ENCODE assay signal across 14 cellular contexts in the genomic region with DNA sequence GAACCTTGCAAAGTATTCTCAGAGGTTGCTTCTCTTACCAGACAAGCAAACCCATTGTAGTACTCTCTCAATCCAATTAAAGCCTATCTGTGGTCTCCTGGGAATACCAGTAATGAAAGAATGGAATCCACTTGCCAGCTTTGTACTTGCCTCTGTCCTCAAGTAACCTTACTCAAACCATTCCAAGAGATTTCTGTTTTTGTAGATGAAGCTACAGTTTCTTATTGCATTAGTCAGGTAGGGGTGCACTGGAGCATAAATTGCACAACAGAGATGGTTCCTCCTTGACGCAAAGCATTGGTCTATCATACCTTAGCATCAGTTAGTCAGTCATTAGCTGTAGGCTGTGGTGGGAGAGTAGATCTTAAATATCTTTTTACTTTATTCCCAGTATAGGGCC. TPM values are rescaled to one million over a fixed set of nuclear protein-coding genes. Genes with fewer than 3 reads are reported as not detected.
DNase-seq lines count a peak whose midpoint lies in the region; ATAC-seq and TF ChIP-seq lines count a peak whose summit lies in the region.
"Had no signal": no experiment of that assay in that cellular context is flagged by ENCODE, and none has a peak within 500 bp of the region (broad histone marks: within the 10 kb centered on the region; RNA-seq: fewer than 3 reads in every experiment).

No MANE protein-coding gene starts in this region.

- DNase-seq in EL (peak; percentile 1), NCI-H2107 (lab: John Stamatoyannopoulos, UW) (peak; percentile 8), astrocyte of the hippocampus (ENCODE audit: low read depth, low spot score) (peak; percentile 69), psoas muscle (no peak), NCI-H1105 (lab: John Stamatoyannopoulos, UW) (no peak), iPS-NIHi11 (ENCODE audit: low spot score) (no peak)
- DNase-seq in naive thymus-derived CD4-positive, alpha-beta T cell = no peak
- DNase-seq: activated naive CD4-positive, alpha-beta T cell treated with anti-CD3 and anti-CD28 coated beads, Interleukin-2, amount 10 ng/mL, durations not matched to agents 7 days and 5 days; foreskin melanocyte; KG1; kidney; NCI-H2227 treated with DMSO at 0.1 percent for 48 hours had no signal

- H3K27me3 Mint-ChIP-seq in naive thymus-derived CD4-positive, alpha-beta T cell = no peaks in the 10 kb centered on the region
- H3K27me3 Mint-ChIP-seq: activated naive CD4-positive, alpha-beta T cell treated with anti-CD3 and anti-CD28 coated beads, Interleukin-2, amount 10 ng/mL, durations not matched to agents 7 days and 5 days had no signal

- H3K4me3 Mint-ChIP-seq in naive thymus-derived CD4-positive, alpha-beta T cell = no peak overlapping the region
- H3K4me3 Mint-ChIP-seq: activated naive CD4-positive, alpha-beta T cell treated with anti-CD3 and anti-CD28 coated beads, Interleukin-2, amount 10 ng/mL, durations not matched to agents 7 days and 5 days; nephron had no signal

- H3K36me3 ChIP-seq in naive thymus-derived CD4-positive, alpha-beta T cell (ENCODE audit: control insufficient read depth in 2 of 3, insufficient read depth in 3 of 3, low read length in 3 of 3) = no peaks in the 10 kb centered on the region
- H3K36me3 ChIP-seq in psoas muscle (ENCODE audit: insufficient read depth in 1 of 2, low read depth in 1 of 2) = no peaks in the 10 kb centered on the region

- no peak overlapping the region for H3K27ac ChIP-seq in naive thymus-derived CD4-positive, alpha-beta T cell (ENCODE audit: low read depth, low read length)
- no peak overlapping the region for H3K27ac ChIP-seq in psoas muscle

- TF ChIP-seq CTCF in psoas muscle (IDR thresholded peaks at IDR 0.05) = no peak

- H3K27me3 ChIP-seq in naive thymus-derived CD4-positive, alpha-beta T cell (ENCODE audit: control insufficient read depth in 2 of 2, insufficient read depth in 2 of 2, low read length in 2 of 2) = no peaks in the 10 kb centered on the region
- H3K27me3 ChIP-seq in psoas muscle (ENCODE audit: insufficient read depth in 3 of 3, low read length in 2 of 3) = no peaks in the 10 kb centered on the region

- H3K9me3 ChIP-seq in naive thymus-derived CD4-positive, alpha-beta T cell (ENCODE audit: control insufficient read depth in 2 of 3, low read length in 3 of 3) = no peaks in the 10 kb centered on the region
- H3K9me3 ChIP-seq in psoas muscle = no peaks in the 10 kb centered on the region

- H3K4me1 ChIP-seq in naive thymus-derived CD4-positive, alpha-beta T cell (ENCODE audit: control insufficient read depth in 2 of 2, insufficient read depth in 2 of 2, low read length in 2 of 2) = no peaks in the 10 kb centered on the region
- no peaks in the 10 kb centered on the region for H3K4me1 ChIP-seq in psoas muscle

- POLR2A ChIA-PET in naive thymus-derived CD4-positive, alpha-beta T cell (lab: Charles Lee) = no interaction called here

- CTCF ChIA-PET in naive thymus-derived CD4-positive, alpha-beta T cell (lab: Charles Lee) = no interaction called here

- H3K4me3 ChIP-seq in naive thymus-derived CD4-positive, alpha-beta T cell (ENCODE audit: low read length) = no peak overlapping the region
- no peak overlapping the region for H3K4me3 ChIP-seq in psoas muscle

- H3K27ac Mint-ChIP-seq in naive thymus-derived CD4-positive, alpha-beta T cell = no peak overlapping the region
- H3K27ac Mint-ChIP-seq: activated naive CD4-positive, alpha-beta T cell treated with anti-CD3 and anti-CD28 coated beads, Interleukin-2, amount 10 ng/mL, durations not matched to agents 7 days and 5 days; nephron had no signal

- H3K9me3 Mint-ChIP-seq in naive thymus-derived CD4-positive, alpha-beta T cell = peaks cover 0 to 2% (median 0%) of the 10 kb centered on the region in 11 donors
- H3K9me3 Mint-ChIP-seq: activated naive CD4-positive, alpha-beta T cell treated with anti-CD3 and anti-CD28 coated beads, Interleukin-2, amount 10 ng/mL, durations not matched to agents 7 days and 5 days; nephron had no signal

- ATAC-seq in naive thymus-derived CD4-positive, alpha-beta T cell = peak; percentile 45
- no peak for ATAC-seq in GM18520 (IDR thresholded peaks at IDR 0.05; ENCODE audit: unreplicated experiment)
- ATAC-seq in psoas muscle = no peak

- peaks cover 0 to 4% (median 0%) of the 10 kb centered on the region in 5 donors for H3K36me3 Mint-ChIP-seq in naive thymus-derived CD4-positive, alpha-beta T cell

- intact Hi-C loops in naive thymus-derived CD4-positive, alpha-beta T cell (cut with micrococcal nuclease) = no loop called here
- intact Hi-C loops in psoas muscle (cut with DNase I) = no loop called here

- H3K4me1 Mint-ChIP-seq in naive thymus-derived CD4-positive, alpha-beta T cell = peaks cover 2 to 21% (median 11%) of the 10 kb centered on the region in 7 donors
- H3K4me1 Mint-ChIP-seq: nephron had no signal

- WGBS in psoas muscle, 3 donors = 63 to 71% (median 69%) methylated on average over 1 of the region's 1 CpG

RNA-seq across cellular contexts. Expression of a gene that starts 52.9 kb away (rescaled TPM):
- 10 to 100 TPM; 15.6 to 29.5 (median 26.1) TPM for total RNA-seq in naive thymus-derived CD4-positive, alpha-beta T cell
- 10 to 100 TPM; 13.3 to 18.5 TPM for polyA plus RNA-seq in naive thymus-derived CD4-positive, alpha-beta T cell
- total RNA-seq in psoas muscle = under 1 TPM in 2 of 4 donors, not detected in 2; 0.13 to 0.32 TPM
- under 1 TPM; 0.01 to 0.14 (median 0.06) TPM for polyA plus RNA-seq in psoas muscle

Comparison
In these comparisons a context has a peak if more than half of its experiments do, and no peak if none do; other contexts are left out.
1. DNase-seq: peak in EL (single experiment), NCI-H2107 (single experiment) and astrocyte of the hippocampus (single experiment); none in naive thymus-derived CD4-positive, alpha-beta T cell (0 of 9), psoas muscle (0 of 2), NCI-H1105 (single experiment) and iPS-NIHi11 (single experiment).
2. RNA of a gene that starts 52.9 kb away (total RNA-seq): 15.6 to 29.5 TPM in naive thymus-derived CD4-positive, alpha-beta T cell; 0.13 to 0.32 TPM in psoas muscle; every median in the first group is over 10 times any median in the second.